1 cellular context compared by ENCODE assay signal in the genomic region with DNA sequence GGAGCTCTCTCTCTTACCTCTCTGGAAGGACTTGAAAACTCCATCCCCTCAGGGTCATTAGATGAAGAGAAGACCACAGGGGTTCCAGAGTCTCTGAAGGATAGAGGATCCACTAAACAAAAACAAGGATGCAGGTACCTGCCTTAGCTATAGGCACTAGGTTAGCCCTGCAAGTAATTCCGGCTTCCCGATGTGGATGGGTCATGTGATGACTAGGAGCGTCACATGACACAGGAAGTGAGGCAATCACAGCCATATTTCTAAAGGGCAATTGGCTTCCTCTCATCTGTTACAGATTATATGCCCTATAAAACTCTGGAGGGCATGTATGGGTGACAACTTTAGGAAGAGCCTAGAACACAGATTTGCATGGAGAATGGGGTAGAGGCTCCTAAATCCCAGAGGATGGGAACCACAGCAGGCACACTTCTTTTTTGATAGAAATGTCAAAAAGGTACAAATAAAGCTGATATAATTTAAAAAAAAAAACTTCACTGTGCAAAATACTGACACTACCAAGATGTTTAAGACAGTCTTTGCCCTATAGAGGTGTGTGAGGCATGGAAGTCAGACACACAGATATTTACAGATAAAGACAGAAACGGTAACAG.
TF ChIP-seq lines count a peak whose summit lies in the region.

No MANE protein-coding gene starts in this region.

TF ChIP-seq in H1, 55 proteins besides CTCF, POLR2A, EP300 and RAD21:
- TF ChIP-seq SAP30 (IDR thresholded peaks at IDR 0.05; ENCODE audit: insufficient read depth, insufficient replicate concordance, low read length), result peak; percentile 76
- no peak for TF ChIP-seq RNF2 (IDR thresholded peaks at IDR 0.05; ENCODE audit: borderline replicate concordance, low read depth, low read length, missing control alignments, poor library complexity, severe bottlenecking)
- no peak for TF ChIP-seq CBX8 (IDR thresholded peaks at IDR 0.05; ENCODE audit: borderline replicate concordance, low read depth, low read length)
- TF ChIP-seq POLR2AphosphoS5 (IDR thresholded peaks at IDR 0.05; ENCODE audit: low read depth, low read length), result no peak
- no peak for TF ChIP-seq EGR1 (IDR thresholded peaks at IDR 0.05; ENCODE audit: borderline replicate concordance, low read depth, low read length)
- TF ChIP-seq SIRT6 (IDR thresholded peaks at IDR 0.05; ENCODE audit: low read length), result no peak
- TF ChIP-seq SIN3A (conservative IDR thresholded peaks at IDR 0.05 in 1 of 2, IDR thresholded peaks at IDR 0.05 in 1 of 2; ENCODE audit: low read depth in 1 of 2, low read length in 2 of 2), result peak; percentile 99 to 100
- no peak for TF ChIP-seq CHD1 (IDR thresholded peaks at IDR 0.05; ENCODE audit: low read depth, low read length)
- TF ChIP-seq GTF2F1 (IDR thresholded peaks at IDR 0.05; ENCODE audit: borderline replicate concordance, low read depth, low read length), result no peak
- TF ChIP-seq YY1 (IDR thresholded peaks at IDR 0.05; ENCODE audit: low read depth, low read length), result peak; percentile 99
- 0 out of 2 replicates have a peak, but pooled peaks have one; percentile 53 for TF ChIP-seq TEAD4 (IDR thresholded peaks at IDR 0.05; ENCODE audit: low read depth, low read length)
- peak; percentile 67; the same call in 1 of the 2 replicates for TF ChIP-seq KDM5A (IDR thresholded peaks at IDR 0.05; ENCODE audit: low read length)
- no peak for TF ChIP-seq FOSL1 (IDR thresholded peaks at IDR 0.05; ENCODE audit: insufficient read depth, low read depth, low read length)
- TF ChIP-seq SIX5 (IDR thresholded peaks at IDR 0.05; ENCODE audit: low read depth, low read length), result peak; percentile 76
- no peak for TF ChIP-seq SP1 (IDR thresholded peaks at IDR 0.05; ENCODE audit: low read depth, low read length)
- TF ChIP-seq GABPA (IDR thresholded peaks at IDR 0.05; ENCODE audit: borderline replicate concordance, insufficient read depth, low read length), result no peak
- TF ChIP-seq, protein P1, sequence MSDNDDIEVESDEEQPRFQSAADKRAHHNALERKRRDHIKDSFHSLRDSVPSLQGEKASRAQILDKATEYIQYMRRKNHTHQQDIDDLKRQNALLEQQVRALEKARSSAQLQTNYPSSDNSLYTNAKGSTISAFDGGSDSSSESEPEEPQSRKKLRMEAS (IDR thresholded peaks at IDR 0.05), result no peak
- no peak for TF ChIP-seq ASH2L (IDR thresholded peaks at IDR 0.05; ENCODE audit: low read length)
- TF ChIP-seq EZH2 (IDR thresholded peaks at IDR 0.05; ENCODE audit: low read depth, low read length, severe bottlenecking), result no peak
- TF ChIP-seq BCL11A (IDR thresholded peaks at IDR 0.05; ENCODE audit: low read depth in 2 of 2, low read length in 2 of 2), result no peak
- peak; percentile 58 for TF ChIP-seq NANOG (IDR thresholded peaks at IDR 0.05; ENCODE audit: insufficient read depth, low read depth, low read length, poor library complexity, severe bottlenecking)
- no peak for TF ChIP-seq BACH1 (IDR thresholded peaks at IDR 0.05; ENCODE audit: low read length)
- no peak for TF ChIP-seq JUN (IDR thresholded peaks at IDR 0.05; ENCODE audit: low read depth, low read length)
- no peak; the same call in 1 of the 2 replicates for TF ChIP-seq CREB1 (IDR thresholded peaks at IDR 0.05)
- TF ChIP-seq SP4 (IDR thresholded peaks at IDR 0.05; ENCODE audit: low read length), result peak; percentile 99
- TF ChIP-seq CBX5 (IDR thresholded peaks at IDR 0.05; ENCODE audit: low read depth, low read length), result no peak
- no peak for TF ChIP-seq CTBP2 (IDR thresholded peaks at IDR 0.05; ENCODE audit: borderline replicate concordance, insufficient read depth, insufficient read length, low read length)
- TF ChIP-seq SUZ12 (IDR thresholded peaks at IDR 0.05; ENCODE audit: low read length), result no peak
- no peak for TF ChIP-seq NRF1 (IDR thresholded peaks at IDR 0.05; ENCODE audit: low read depth, low read length)
- no peak for TF ChIP-seq CHD2 (IDR thresholded peaks at IDR 0.05; ENCODE audit: low read length)
- TF ChIP-seq TAF7 (optimal IDR thresholded peaks at IDR 0.05; ENCODE audit: borderline replicate concordance, low read depth, low read length), result no peak
- peak; percentile 25; the same call in 1 of the 2 replicates for TF ChIP-seq TBP (IDR thresholded peaks at IDR 0.05; ENCODE audit: low read depth, low read length)
- TF ChIP-seq USF2 (IDR thresholded peaks at IDR 0.05; ENCODE audit: low read length), result peak; percentile 99
- TF ChIP-seq JUND (IDR thresholded peaks at IDR 0.05; ENCODE audit: low read length), result 0 out of 2 replicates have a peak, but pooled peaks have one; percentile 23
- no peak for TF ChIP-seq SP2 (IDR thresholded peaks at IDR 0.05; ENCODE audit: low read length)
- no peak for TF ChIP-seq ZNF274 (IDR thresholded peaks at IDR 0.05; ENCODE audit: borderline replicate concordance, extremely low read depth, low read length)
- TF ChIP-seq HDAC6 (IDR thresholded peaks at IDR 0.05; ENCODE audit: low read depth, low read length), result no peak
- no peak; the same call in 1 of the 2 replicates for TF ChIP-seq SRF (IDR thresholded peaks at IDR 0.05; ENCODE audit: low read depth, low read length)
- peak; percentile 33 to 77; a peak in 1 of 4 replicates for TF ChIP-seq HDAC2 (IDR thresholded peaks at IDR 0.05; ENCODE audit: borderline replicate concordance in 1 of 2, low read depth in 2 of 2, low read length in 2 of 2)
- TF ChIP-seq CEBPB (IDR thresholded peaks at IDR 0.05; ENCODE audit: low read depth, low read length), result peak; percentile 92
- no peak for TF ChIP-seq RBBP5 (IDR thresholded peaks at IDR 0.05; ENCODE audit: borderline replicate concordance, low read depth, low read length)
- no peak for TF ChIP-seq BRCA1 (IDR thresholded peaks at IDR 0.05; ENCODE audit: low read depth, low read length)
- no peak for TF ChIP-seq CHD7 (IDR thresholded peaks at IDR 0.05; ENCODE audit: insufficient replicate concordance, low read length)
- TF ChIP-seq POU5F1 (IDR thresholded peaks at IDR 0.05; ENCODE audit: low read depth, low read length), result no peak
- TF ChIP-seq RXRA (IDR thresholded peaks at IDR 0.05; ENCODE audit: insufficient read depth, low read depth, low read length), result no peak
- TF ChIP-seq, protein P2, sequence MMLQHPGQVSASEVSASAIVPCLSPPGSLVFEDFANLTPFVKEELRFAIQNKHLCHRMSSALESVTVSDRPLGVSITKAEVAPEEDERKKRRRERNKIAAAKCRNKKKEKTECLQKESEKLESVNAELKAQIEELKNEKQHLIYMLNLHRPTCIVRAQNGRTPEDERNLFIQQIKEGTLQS (IDR thresholded peaks at IDR 0.05; ENCODE audit: insufficient read depth, low read depth, low read length), result peak; percentile 99
- 0 out of 2 replicates have a peak, but pooled peaks have one; percentile 3 for TF ChIP-seq MAFK (IDR thresholded peaks at IDR 0.05; ENCODE audit: low read depth, low read length)
- no peak for TF ChIP-seq KDM4A (IDR thresholded peaks at IDR 0.05; ENCODE audit: low read depth, low read length, severe bottlenecking)
- peak; percentile 55; the same call in 1 of the 2 replicates for TF ChIP-seq TCF12 (IDR thresholded peaks at IDR 0.05; ENCODE audit: low read depth, low read length)
- TF ChIP-seq, protein P3, sequence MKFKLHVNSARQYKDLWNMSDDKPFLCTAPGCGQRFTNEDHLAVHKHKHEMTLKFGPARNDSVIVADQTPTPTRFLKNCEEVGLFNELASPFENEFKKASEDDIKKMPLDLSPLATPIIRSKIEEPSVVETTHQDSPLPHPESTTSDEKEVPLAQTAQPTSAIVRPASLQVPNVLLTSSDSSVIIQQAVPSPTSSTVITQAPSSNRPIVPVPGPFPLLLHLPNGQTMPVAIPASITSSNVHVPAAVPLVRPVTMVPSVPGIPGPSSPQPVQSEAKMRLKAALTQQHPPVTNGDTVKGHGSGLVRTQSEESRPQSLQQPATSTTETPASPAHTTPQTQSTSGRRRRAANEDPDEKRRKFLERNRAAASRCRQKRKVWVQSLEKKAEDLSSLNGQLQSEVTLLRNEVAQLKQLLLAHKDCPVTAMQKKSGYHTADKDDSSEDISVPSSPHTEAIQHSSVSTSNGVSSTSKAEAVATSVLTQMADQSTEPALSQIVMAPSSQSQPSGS (IDR thresholded peaks at IDR 0.05; ENCODE audit: low read length), result 0 out of 2 replicates have a peak, but pooled peaks have one; percentile 49
- no peak for TF ChIP-seq E2F6 (IDR thresholded peaks at IDR 0.05)
- TF ChIP-seq RFX5 (IDR thresholded peaks at IDR 0.05; ENCODE audit: borderline replicate concordance, low read depth, low read length), result no peak
- no peak for TF ChIP-seq TAF1 (IDR thresholded peaks at IDR 0.05; ENCODE audit: low read depth, low read length)
- no peak for TF ChIP-seq KDM1A (IDR thresholded peaks at IDR 0.05; ENCODE audit: borderline replicate concordance, low read length)
- TF ChIP-seq PHF8 (conservative IDR thresholded peaks at IDR 0.05; ENCODE audit: low read depth, low read length), result no peak
